In genomic region chr7:120838281-120838682, GRCh38 we compare ENCODE assay signal across 13 cellular contexts. TPM values are rescaled to one million over a fixed set of nuclear protein-coding genes. Genes with fewer than 3 reads are reported as not detected.
DNase-seq lines count a peak whose midpoint lies in the region; ATAC-seq and TF ChIP-seq lines count a peak whose summit lies in the region.
"Had no signal": no experiment of that assay in that cellular context is flagged by ENCODE, and none has a peak within 500 bp of the region (broad histone marks: within the 10 kb centered on the region; RNA-seq: fewer than 3 reads in every experiment).

No MANE protein-coding gene starts in this region.

- no peaks in the 10 kb centered on the region for H3K9me3 ChIP-seq in prostate gland
- H3K9me3 ChIP-seq: neutrophil had no signal

- H3K27me3 ChIP-seq in prostate gland (replicated peaks; ENCODE audit: insufficient read depth): no peaks in the 10 kb centered on the region
- H3K27me3 ChIP-seq: neutrophil had no signal

- WGBS in prostate gland: 89% methylated on average over 6 of the region's 6 CpGs

- intact Hi-C loops in prostate gland (cut with DNase I): no loop called here

- DNase-seq in NCI-H146 (lab: John Stamatoyannopoulos, UW): no peak
- DNase-seq in NCI-H2081 (lab: John Stamatoyannopoulos, UW): no peak
- no peak for DNase-seq in prostate gland (ENCODE audit: low spot score)
- no peak for DNase-seq in amygdala (lab: John Stamatoyannopoulos, UW)
- DNase-seq: C1 segment of cervical spinal cord; NCI-H1417 treated with DMSO at 0.1 percent for 48 hours; stimulated activated naive CD8-positive, alpha-beta T cell treated with anti-CD3 and anti-CD28 coated beads, Interleukin-15, Interleukin-2, amounts not matched to agents 100 U/mL and 50 U/mL, for 24 hours had no signal

- no peaks in the 10 kb centered on the region for H3K36me3 ChIP-seq in prostate gland
- H3K36me3 ChIP-seq: neutrophil had no signal

- no peak for TF ChIP-seq CTCF in prostate gland (IDR thresholded peaks at IDR 0.05)

- TF ChIP-seq POLR2A in prostate gland (IDR thresholded peaks at IDR 0.05): no peak

- peak; percentile 72 for ATAC-seq in GM18498 (IDR thresholded peaks at IDR 0.05; ENCODE audit: unreplicated experiment)
- peak; percentile 56 for ATAC-seq in GM19467 (IDR thresholded peaks at IDR 0.05; ENCODE audit: unreplicated experiment)
- ATAC-seq in HG02852 (IDR thresholded peaks at IDR 0.05; ENCODE audit: unreplicated experiment): peak; percentile 72
- peak; percentile 55 for ATAC-seq in HG03565 (IDR thresholded peaks at IDR 0.05; ENCODE audit: unreplicated experiment)
- ATAC-seq: stimulated activated naive CD8-positive, alpha-beta T cell treated with anti-CD3 and anti-CD28 coated beads, Interleukin-15, Interleukin-2, amounts not matched to agents 100 U/mL and 50 U/mL, for 24 hours had no signal

- H3K4me3 ChIP-seq in prostate gland: no peak overlapping the region

- no peak overlapping the region for H3K27ac ChIP-seq in prostate gland
- H3K27ac ChIP-seq: neutrophil had no signal

- no peaks in the 10 kb centered on the region for H3K4me1 ChIP-seq in prostate gland (replicated peaks)

RNA-seq across cellular contexts. Expression of gene TSPAN12, which starts 19.7 kb away (rescaled TPM):
- 10 to 100 TPM; 14.5 to 16.2 TPM for total RNA-seq in prostate gland
- total RNA-seq: activated T-helper 2 cell treated with anti-CD3 and anti-CD28 coated beads, Interferon-gamma antibody, Interleukin-2, Interleukin-4, amounts not matched to agents 10 μg/mL and 5 μg/mL and 100 μg/mL, durations not matched to agents 14 hours and 24 hours and 36 hours had no signal
